ENCODE assay signal across 8 cellular contexts in genomic region chr12:111298583-111299436, GRCh38.
DNase-seq lines count a peak whose midpoint lies in the region; ATAC-seq and TF ChIP-seq lines count a peak whose summit lies in the region.

No MANE protein-coding gene starts in this region.

- H3K4me1 ChIP-seq in suprapubic skin: no peaks in the 10 kb centered on the region

- TF ChIP-seq POLR2A in suprapubic skin (IDR thresholded peaks at IDR 0.05): no peak

- H3K4me3 ChIP-seq in epithelial cell of esophagus (ENCODE audit: low read length) (no peak overlapping the region), suprapubic skin (no peak overlapping the region)

- H3K9me3 ChIP-seq in suprapubic skin: no peaks in the 10 kb centered on the region

- no peaks in the 10 kb centered on the region for H3K36me3 ChIP-seq in suprapubic skin

- no peaks in the 10 kb centered on the region for H3K4me1 Mint-ChIP-seq in activated CD8-positive, alpha-beta memory T cell treated with anti-CD3 and anti-CD28 coated beads, Interleukin-2, amount 10 ng/mL, durations not matched to agents 7 days and 5 days
- H3K4me1 Mint-ChIP-seq in nephron: no peaks in the 10 kb centered on the region

- H3K9me3 Mint-ChIP-seq in activated CD8-positive, alpha-beta memory T cell treated with anti-CD3 and anti-CD28 coated beads, Interleukin-2, amount 10 ng/mL, durations not matched to agents 7 days and 5 days (ENCODE audit: low read depth): no peaks in the 10 kb centered on the region
- H3K9me3 Mint-ChIP-seq in nephron: no peaks in the 10 kb centered on the region

- CTCF ChIA-PET in activated CD8-positive, alpha-beta memory T cell treated with anti-CD3 and anti-CD28 coated beads, Interleukin-2, amount 10 ng/mL, durations not matched to agents 7 days and 5 days (lab: Charles Lee): interaction anchor here (0.6 to 2.8 kb wide), 9 partner anchors 9 to 361 kb away, joined by 3 to 8 read pairs (median 3); no protein-coding TSS in a partner anchor

- no peak overlapping the region for H3K27ac Mint-ChIP-seq in activated CD8-positive, alpha-beta memory T cell treated with anti-CD3 and anti-CD28 coated beads, Interleukin-2, amount 10 ng/mL, durations not matched to agents 7 days and 5 days
- no peak overlapping the region for H3K27ac Mint-ChIP-seq in nephron

- H3K27me3 Mint-ChIP-seq in activated CD8-positive, alpha-beta memory T cell treated with anti-CD3 and anti-CD28 coated beads, Interleukin-2, amount 10 ng/mL, durations not matched to agents 7 days and 5 days: no peaks in the 10 kb centered on the region
- peaks cover 7% of the 10 kb centered on the region for H3K27me3 Mint-ChIP-seq in nephron (ENCODE audit: low read depth)

- no peak overlapping the region for H3K4me3 Mint-ChIP-seq in activated CD8-positive, alpha-beta memory T cell treated with anti-CD3 and anti-CD28 coated beads, Interleukin-2, amount 10 ng/mL, durations not matched to agents 7 days and 5 days
- no peak overlapping the region for H3K4me3 Mint-ChIP-seq in nephron

- DNase-seq in activated CD4-positive, CD25-positive, alpha-beta regulatory T cell treated with anti-CD3 and anti-CD28 coated beads, Interleukin-2, amount 50 U/mL, for 16 hours (ENCODE audit: low read depth, low spot score): peak; percentile 10
- DNase-seq in NCI-H226 (peak; percentile 45), epithelial cell of esophagus (ENCODE audit: low read depth) (peak; percentile 56), suprapubic skin (ENCODE audit: low spot score in 2 of 2) (no peak)
- peak; percentile 59 for DNase-seq in activated CD8-positive, alpha-beta memory T cell treated with anti-CD3 and anti-CD28 coated beads, Interleukin-2, amount 10 ng/mL, durations not matched to agents 7 days and 5 days

- H3K27ac ChIP-seq in suprapubic skin: no peak overlapping the region

- WGBS in suprapubic skin: 30% methylated on average over 9 of the region's 14 CpGs

- ATAC-seq in activated CD4-positive, CD25-positive, alpha-beta regulatory T cell treated with anti-CD3 and anti-CD28 coated beads, Interleukin-2, amount 50 U/mL, for 24 hours: no peak
- peak; percentile 51 for ATAC-seq in activated CD8-positive, alpha-beta memory T cell treated with anti-CD3 and anti-CD28 coated beads, Interleukin-2, amount 10 ng/mL, durations not matched to agents 7 days and 5 days
- no peak for ATAC-seq in HG03097 (IDR thresholded peaks at IDR 0.05; ENCODE audit: low FRiP score, unreplicated experiment)

- peaks cover 12% of the 10 kb centered on the region for H3K27me3 ChIP-seq in suprapubic skin

- no peak for TF ChIP-seq EP300 in suprapubic skin (IDR thresholded peaks at IDR 0.05)

- H3K36me3 Mint-ChIP-seq in activated CD8-positive, alpha-beta memory T cell treated with anti-CD3 and anti-CD28 coated beads, Interleukin-2, amount 10 ng/mL, durations not matched to agents 7 days and 5 days: no peaks in the 10 kb centered on the region
- H3K36me3 Mint-ChIP-seq in nephron (ENCODE audit: low read depth): peaks cover 3% of the 10 kb centered on the region

- TF ChIP-seq CTCF in epithelial cell of esophagus (IDR thresholded peaks at IDR 0.05; ENCODE audit: insufficient read depth, low read depth, low read length, missing control alignments) (peak; percentile 85), nephron (IDR thresholded peaks at IDR 0.05; ENCODE audit: unreplicated experiment in 3 of 3) (peak; percentile 87 to 91 (median 88)), suprapubic skin (IDR thresholded peaks at IDR 0.05) (peak; percentile 22 to 76)

Comparison
In these comparisons a context has a peak if more than half of its experiments do, and no peak if none do; other contexts are left out.
1. DNase-seq: peak in activated CD4-positive, CD25-positive, alpha-beta regulatory T cell treated with anti-CD3 and anti-CD28 coated beads, Interleukin-2, amount 50 U/mL, for 16 hours (single experiment), NCI-H226 (single experiment), activated CD8-positive, alpha-beta memory T cell treated with anti-CD3 and anti-CD28 coated beads, Interleukin-2, amount 10 ng/mL, durations not matched to agents 7 days and 5 days (single experiment) and epithelial cell of esophagus (single experiment); none in suprapubic skin (0 of 2).
2. Peak in every context shown above with its lines, with median percentiles within 50 percentile points of each other: CTCF ChIP-seq.